Comparison of ENCODE assay signal across 13 cellular contexts in the genomic region with DNA sequence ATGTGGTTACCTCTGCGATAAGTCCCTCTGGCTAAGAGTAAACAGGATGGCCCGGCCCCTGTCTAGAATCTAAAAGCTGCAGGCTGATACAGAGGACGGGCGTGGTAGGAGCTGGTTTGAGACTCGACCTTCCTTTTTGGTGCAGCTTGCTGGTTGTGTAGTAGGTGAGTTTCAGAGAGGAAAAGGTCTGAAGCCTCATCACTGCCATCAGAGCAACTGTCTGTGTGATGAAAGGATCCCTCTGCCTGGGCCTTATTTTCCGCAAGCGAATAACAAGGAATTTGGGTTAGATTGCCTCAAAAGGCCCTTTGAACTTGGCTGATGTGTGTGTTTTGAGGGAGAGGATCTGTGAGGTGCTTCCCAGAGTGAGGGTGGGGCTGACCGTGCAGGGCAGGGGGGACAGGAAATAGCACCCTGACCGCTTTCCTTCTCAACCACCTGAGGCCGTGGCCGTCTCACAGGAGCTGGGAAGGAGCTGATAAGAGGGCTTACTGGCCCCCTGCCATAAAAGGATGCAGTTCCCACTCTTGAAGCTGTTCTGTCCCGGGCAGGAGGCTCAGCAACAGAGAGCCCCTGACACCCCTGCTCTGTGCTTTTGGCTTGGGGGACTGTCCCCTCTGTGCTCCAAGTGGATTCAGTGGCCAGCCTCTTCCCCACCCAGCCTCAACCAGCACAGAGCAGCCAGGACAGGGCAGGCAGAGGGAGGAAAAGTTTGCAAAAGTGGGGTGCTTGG. TPM values are rescaled to one million over a fixed set of nuclear protein-coding genes. Genes with fewer than 3 reads are reported as not detected.
DNase-seq lines count a peak whose midpoint lies in the region; ATAC-seq lines count a peak whose summit lies in the region.
"Had no signal": no experiment of that assay in that cellular context is flagged by ENCODE, and none has a peak within 500 bp of the region (broad histone marks: within the 10 kb centered on the region; RNA-seq: fewer than 3 reads in every experiment).

No MANE protein-coding gene starts in this region.

- ATAC-seq in memory B cell (ENCODE audit: low read depth): no peak
- ATAC-seq in GM21360 (IDR thresholded peaks at IDR 0.05; ENCODE audit: unreplicated experiment): no peak
- no peak for ATAC-seq in GM19328 (IDR thresholded peaks at IDR 0.05; ENCODE audit: unreplicated experiment)
- ATAC-seq in GM21526 (IDR thresholded peaks at IDR 0.05; ENCODE audit: low FRiP score, unreplicated experiment): no peak
- ATAC-seq: HCT116 had no signal

- H3K9me3 Mint-ChIP-seq in memory B cell: no peaks in the 10 kb centered on the region

- H3K36me3 Mint-ChIP-seq in memory B cell: no peaks in the 10 kb centered on the region

- peaks cover 18% of the 10 kb centered on the region for H3K4me1 Mint-ChIP-seq in memory B cell

- H3K4me3 Mint-ChIP-seq in memory B cell: no peak overlapping the region

- DNase-seq in CMK (ENCODE audit: low read depth) (peak; percentile 62), memory B cell (ENCODE audit: low spot score in 2 of 2) (no peak), T1000 (lab: John Stamatoyannopoulos, UW) (no peak)
- peak; percentile 67 for DNase-seq in Jurkat, Clone E6-1 (ENCODE audit: low read depth, low spot score)
- peak; percentile 73 for DNase-seq in activated effector memory CD4-positive, alpha-beta T cell treated with anti-CD3 and anti-CD28 coated beads, Interleukin-2, amount 50 U/mL, for 16 hours
- DNase-seq: dorsolateral prefrontal cortex, NCI-H1694, nucleus accumbens, RPMI8226 had no signal

- no peak overlapping the region for H3K4me3 ChIP-seq in Jurkat, Clone E6-1 (ENCODE audit: low read length)
- H3K4me3 ChIP-seq: dorsolateral prefrontal cortex had no signal

- peak overlapping the region; percentile 65 for H3K27ac Mint-ChIP-seq in memory B cell

- H3K27me3 Mint-ChIP-seq in memory B cell: no peaks in the 10 kb centered on the region

RNA-seq across cellular contexts. Expression of a gene that starts 45.6 kb away (rescaled TPM):
- polyA plus RNA-seq in Jurkat, Clone E6-1 (2012; ENCODE audit: insufficient read depth, insufficient read length): 95.7 TPM

Comparison
In these comparisons a context has a peak if more than half of its experiments do, and no peak if none do; other contexts are left out.
1. DNase-seq: peak in CMK (single experiment), Jurkat, Clone E6-1 (single experiment) and activated effector memory CD4-positive, alpha-beta T cell treated with anti-CD3 and anti-CD28 coated beads, Interleukin-2, amount 50 U/mL, for 16 hours (single experiment); none in memory B cell (0 of 2) and T1000 (single experiment).